Comparison of ENCODE assay signal across 18 cellular contexts in the genomic region with DNA sequence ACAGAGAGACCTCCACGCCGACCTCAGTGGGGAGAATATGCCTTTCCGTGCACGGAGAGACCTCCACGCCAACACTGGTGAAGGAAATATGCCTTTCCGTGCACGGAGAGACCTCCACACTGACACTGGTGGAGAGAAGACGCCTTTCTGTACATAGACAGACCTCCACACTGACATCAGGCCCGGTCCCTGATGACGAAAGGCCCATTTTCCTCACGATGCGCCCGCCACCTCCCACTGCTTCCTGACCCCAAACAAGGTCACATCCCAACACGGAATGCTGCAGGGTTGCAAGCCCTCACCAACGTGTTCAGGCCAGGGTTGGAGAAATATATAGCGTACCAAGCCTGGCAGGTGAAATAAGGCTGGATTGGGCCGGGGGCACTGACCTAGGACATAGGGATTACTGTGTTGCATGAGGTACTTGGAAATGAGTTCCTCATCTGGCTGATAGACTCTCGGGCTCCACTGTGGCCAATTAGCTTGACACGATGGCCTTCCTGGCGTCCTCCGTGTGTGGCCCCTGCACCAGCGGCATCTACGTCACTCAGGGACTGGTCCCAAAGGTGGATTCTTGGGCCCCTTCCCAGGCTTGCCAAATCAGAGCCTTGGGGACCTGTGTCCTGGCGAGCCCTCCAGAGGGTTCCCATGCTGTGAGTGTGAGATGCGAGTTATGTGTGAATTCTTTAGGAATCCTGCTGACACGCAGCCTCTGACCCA.
"Had no signal": no experiment of that assay in that cellular context is flagged by ENCODE, and none has a peak within 500 bp of the region (broad histone marks: within the 10 kb centered on the region; RNA-seq: fewer than 3 reads in every experiment).

No MANE protein-coding gene starts in this region.

- H3K27ac ChIP-seq: epithelial cell of prostate, gastrocnemius medialis, lower lobe of right lung, prostate gland, right atrium auricular region, sigmoid colon, suprapubic skin, transverse colon had no signal

- H3K36me3 ChIP-seq: gastrocnemius medialis, lower lobe of right lung, prostate gland, right atrium auricular region, sigmoid colon, suprapubic skin, transverse colon had no signal

- DNase-seq: cerebellar nuclear complex; cortex of kidney; foreskin fibroblast; gastrocnemius medialis; left ventricle myocardium superior; lower lobe of right lung; naive B cell; sigmoid colon; stimulated activated CD4-positive, alpha-beta T cell treated with anti-CD3 and anti-CD28 coated beads, Interleukin-15, amount 100 ng/mL, for 24 hours; stimulated activated CD4-positive, alpha-beta T cell treated with anti-CD3 and anti-CD28 coated beads, Interleukin-2, amount 100 ng/mL, for 48 hours; stimulated activated naive B cell treated with anti-CD40 and anti-IgM and Interleukin-4, amounts not matched to agents 10 μg/mL and 1 μg/mL and 100 μg/mL, for 72 hours had no signal

- ATAC-seq: esophagus mucosa; gastrocnemius medialis; left ventricle myocardium superior; lower lobe of right lung; stimulated activated naive B cell treated with anti-CD40 and anti-IgM and Interleukin-4, amounts not matched to agents 10 μg/mL and 1 μg/mL and 100 μg/mL, for 72 hours had no signal

- H3K4me3 ChIP-seq: gastrocnemius medialis, lower lobe of right lung, mucosa of descending colon, prostate gland, right atrium auricular region, sigmoid colon, suprapubic skin, transverse colon had no signal

- H3K9me3 ChIP-seq: gastrocnemius medialis, mucosa of descending colon, prostate gland, sigmoid colon, suprapubic skin had no signal

- H3K4me1 ChIP-seq: lower lobe of right lung, prostate gland had no signal

- H3K27me3 ChIP-seq: gastrocnemius medialis, right atrium auricular region, sigmoid colon, suprapubic skin, transverse colon had no signal
